Comparison of ENCODE assay signal across 10 cellular contexts in the genomic region with DNA sequence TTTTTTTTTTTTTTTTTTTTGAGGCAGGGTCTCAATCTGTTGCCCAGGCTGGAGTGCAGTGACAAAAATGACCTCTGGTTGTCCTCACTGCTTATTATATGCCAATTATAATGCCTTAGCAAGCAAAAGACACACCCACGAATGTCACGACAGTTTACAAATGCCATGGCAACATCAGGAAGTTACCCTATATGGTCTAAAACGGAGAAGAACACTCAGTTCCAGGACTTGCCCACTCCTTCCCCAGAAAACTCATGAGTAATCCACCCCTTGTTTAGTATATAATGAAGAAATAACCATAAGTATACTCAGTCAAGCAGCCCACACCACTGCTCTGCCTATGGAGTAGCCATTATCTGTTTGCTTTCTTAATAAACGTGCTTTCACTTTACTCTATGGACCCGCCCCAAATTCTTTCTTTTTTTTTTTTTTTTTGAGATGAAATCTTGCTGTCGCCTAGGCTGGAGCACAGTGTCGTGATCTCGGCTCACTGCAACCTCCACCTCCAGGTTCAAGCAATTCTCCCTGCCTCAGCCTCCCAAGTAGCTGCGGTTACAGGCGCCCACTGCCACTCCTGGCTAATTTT.
DNase-seq lines count a peak whose midpoint lies in the region; ATAC-seq, FAIRE-seq and TF ChIP-seq lines count a peak whose summit lies in the region.
"Had no signal": no experiment of that assay in that cellular context is flagged by ENCODE, and none has a peak within 500 bp of the region (broad histone marks: within the 10 kb centered on the region; RNA-seq: fewer than 3 reads in every experiment).

No MANE protein-coding gene starts in this region.

- POLR2A ChIA-PET in GM12878 (lab: Charles Lee) = no interaction called here

- H3K36me3 ChIP-seq in GM12878 (ENCODE audit: control insufficient read depth in 2 of 2, insufficient read depth in 2 of 2, low read length in 1 of 2) (no peaks in the 10 kb centered on the region), osteoblast (ENCODE audit: insufficient read depth, low read length) (no peaks in the 10 kb centered on the region)

- in situ Hi-C loops in GM12878 (cut with MboI) = loop anchor here (10.0 kb wide), 2 partner anchors 55 to 395 kb away; no protein-coding TSS in a partner anchor

- no peak for TF ChIP-seq EP300 in GM12878 (IDR thresholded peaks at IDR 0.05; ENCODE audit: borderline replicate concordance in 1 of 2, control insufficient read depth in 1 of 2, low read depth in 2 of 2, low read length in 2 of 2)

- no peak overlapping the region; the same call in 1 of the 2 replicates for H2AFZ ChIP-seq in GM12878 (ENCODE audit: control insufficient read depth, low read depth, low read length)
- H2AFZ ChIP-seq in osteoblast (ENCODE audit: low read length) = no peak overlapping the region

- H3K4me2 ChIP-seq in GM12878 (ENCODE audit: control insufficient read depth, insufficient read depth) (no peak overlapping the region), osteoblast (ENCODE audit: insufficient read depth, low read length) (peak overlapping the region; percentile 70)

- TF ChIP-seq CTCF in GM12878 (IDR thresholded peaks at IDR 0.05 in 2 of 3, conservative IDR thresholded peaks at IDR 0.05 in 1 of 3; ENCODE audit: control insufficient read depth in 2 of 3, extremely low read depth in 1 of 3, insufficient read depth in 1 of 3, low read depth in 3 of 3, low read length in 3 of 3) = no peak
- TF ChIP-seq CTCF in osteoblast (IDR thresholded peaks at IDR 0.05; ENCODE audit: extremely low read depth, low read depth, low read length) = no peak

- intact Hi-C loops in GM12878 (cut with micrococcal nuclease; ENCODE audit: unreplicated experiment) = no loop called here

- WGBS in GM12878 (ENCODE audit: insufficient coverage, insufficient replicate concordance, low lambda C conversion rate, missing lambda C conversion rate) = 27% methylated on average over 10 of the region's 10 CpGs

- DNase-seq in GM04503 (ENCODE audit: low read depth) (peak; percentile 68), NOMO-1 (lab: John Stamatoyannopoulos, UW; ENCODE audit: unreplicated experiment in 2 of 2) (peak; percentile 27 to 64), GM12878 (ENCODE audit: low read depth, low spot score) (no peak), osteoblast (ENCODE audit: insufficient read length, low spot score, missing footprints) (no peak), NCI-H2107 (lab: John Stamatoyannopoulos, UW) (no peak), LoVo (ENCODE audit: low spot score) (no peak), UCSD-AML1 (lab: John Stamatoyannopoulos, UW; ENCODE audit: unreplicated experiment) (no peak)
- DNase-seq: NCI-H1694 treated with DMSO at 0.1 percent for 48 hours had no signal

- H3K9ac ChIP-seq in GM12878 (ENCODE audit: control insufficient read depth, insufficient read depth, low read length) = no peak overlapping the region

- H3K9me3 ChIP-seq in GM12878 (replicated peaks; ENCODE audit: control insufficient read depth, insufficient read depth, low read length) (peaks cover 4% of the 10 kb centered on the region; the same call in 1 of the 3 replicates), osteoblast (ENCODE audit: low read depth, low read length) (no peaks in the 10 kb centered on the region)

- H4K20me1 ChIP-seq in GM12878 (ENCODE audit: control insufficient read depth, insufficient read depth) = no peaks in the 10 kb centered on the region
- H4K20me1 ChIP-seq in osteoblast (ENCODE audit: insufficient read depth, low read length) = no peaks in the 10 kb centered on the region

- FAIRE-seq in GM12878 (lab: Jason Lieb, UNC) = no peak

- H3K4me3 ChIP-seq in GM12878 (no peak overlapping the region), osteoblast (ENCODE audit: insufficient read depth, low read length) (no peak overlapping the region)

- no peaks in the 10 kb centered on the region for H3K4me1 ChIP-seq in GM12878 (ENCODE audit: control insufficient read depth, insufficient read depth, low read length)
- peaks cover 57% of the 10 kb centered on the region for H3K4me1 ChIP-seq in osteoblast (ENCODE audit: insufficient read depth, low read length)

- no peaks in the 10 kb centered on the region for H3K79me2 ChIP-seq in GM12878 (ENCODE audit: control insufficient read depth, insufficient read depth, low read length)
- H3K79me2 ChIP-seq in osteoblast (ENCODE audit: insufficient read depth, low read length) = no peaks in the 10 kb centered on the region

- no TSS peak for BruUV-seq in GM12878 (replicated peaks; lab: Mats Ljungman, UMichigan)

- no peak for ATAC-seq in GM12878
- no peak for ATAC-seq in HG03571 (IDR thresholded peaks at IDR 0.05; ENCODE audit: unreplicated experiment)
- ATAC-seq: WTC11 had no signal

- no peak for TF ChIP-seq RAD21 in GM12878 (IDR thresholded peaks at IDR 0.05; ENCODE audit: insufficient read depth, low read depth, low read length)

- peaks cover 0 to 4% of the 10 kb centered on the region in 2 experiments; a peak in 1 of 4 replicates for H3K27me3 ChIP-seq in GM12878 (replicated peaks in 1 of 2; ENCODE audit: control insufficient read depth in 2 of 2, insufficient read depth in 2 of 2, low read length in 1 of 2)
- no peaks in the 10 kb centered on the region for H3K27me3 ChIP-seq in osteoblast (ENCODE audit: insufficient read depth, low read length)

- CTCF ChIA-PET in GM12878 (lab: Yijun Ruan, JAX) = no interaction called here

- RAD21 ChIA-PET in GM12878 (lab: Charles Lee; ENCODE audit: unreplicated experiment) = no interaction called here

- no peak for TF ChIP-seq POLR2A in GM12878 (IDR thresholded peaks at IDR 0.05; ENCODE audit: low read depth, low read length)

- SMC1A ChIA-PET in GM12878 (lab: Charles Lee; ENCODE audit: uncharacterized antibody, unreplicated experiment) = no interaction called here

- H3K27ac ChIP-seq in GM12878 (ENCODE audit: control insufficient read depth, insufficient read depth) (no peak overlapping the region), osteoblast (ENCODE audit: low read depth, low read length) (peak overlapping the region; percentile 90)

TF ChIP-seq in GM12878, 131 proteins besides CTCF, POLR2A, EP300 and RAD21:
- TF ChIP-seq CHD4 (IDR thresholded peaks at IDR 0.05) = no peak
- peak; percentile 43 to 87; a peak in 2 of 4 replicates for TF ChIP-seq SRF (IDR thresholded peaks at IDR 0.05; ENCODE audit: low read depth in 2 of 2, low read length in 2 of 2)
TF ChIP-seq in GM12878: peak in this region for 1.

Comparison
In these comparisons a context has a peak if more than half of its experiments do, and no peak if none do; other contexts are left out.
1. DNase-seq: peak in GM04503 (single experiment) and NOMO-1 (2 of 2); none in GM12878 (single experiment), osteoblast (single experiment), NCI-H2107 (single experiment), LoVo (single experiment) and UCSD-AML1 (single experiment).